8 cellular contexts compared by ENCODE assay signal in the genomic region with DNA sequence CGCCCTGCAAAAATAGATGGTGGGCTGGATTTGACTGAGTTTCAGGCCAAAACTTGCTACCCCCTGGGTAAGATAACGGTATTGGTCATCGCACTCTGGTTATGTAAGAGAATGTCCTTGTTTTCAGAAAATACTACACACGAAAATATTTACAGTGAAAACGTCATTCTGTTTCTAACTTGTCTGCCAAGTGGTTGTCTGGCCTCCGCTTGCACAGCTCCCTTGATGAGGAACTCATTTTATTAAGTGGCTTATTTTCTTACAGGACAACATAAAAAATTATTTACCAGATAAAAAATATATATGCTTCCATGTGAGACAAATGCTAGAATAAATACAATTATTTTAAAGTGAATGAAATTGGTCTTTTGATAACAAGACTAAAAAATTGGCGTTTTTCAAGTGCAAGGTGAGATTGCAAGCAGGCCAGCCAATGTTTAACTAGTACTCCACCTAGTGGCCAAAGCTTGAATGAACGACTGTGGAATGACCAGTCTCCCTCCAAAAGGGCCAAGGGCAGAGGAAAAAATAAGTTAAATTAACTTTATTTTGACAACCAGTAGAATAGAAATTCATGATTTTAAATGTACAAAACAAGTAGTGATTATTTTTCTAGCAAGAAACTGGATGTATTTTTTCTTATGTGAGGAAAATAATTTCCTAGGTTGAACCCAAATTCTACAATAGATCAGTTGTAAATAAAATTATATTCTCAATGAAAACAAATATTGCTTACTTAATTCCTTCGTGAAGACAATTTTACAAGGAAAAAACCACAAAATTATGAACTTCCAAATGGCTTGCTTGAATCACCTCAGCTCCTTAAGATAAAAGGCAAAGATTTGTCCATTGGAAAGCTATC.
A peak's percentile ranks its signal among the peaks of the same experiment; 100 is the strongest.
DNase-seq lines count a peak whose midpoint lies in the region; ATAC-seq, FAIRE-seq and TF ChIP-seq lines count a peak whose summit lies in the region.

No MANE protein-coding gene starts in this region.

- no peak overlapping the region for H2AFZ ChIP-seq in OCI-LY7 (ENCODE audit: low read length)

- no peaks in the 10 kb centered on the region for H4K20me1 ChIP-seq in OCI-LY7 (ENCODE audit: insufficient read depth, low read length)

- DNase-seq in AML-193 (lab: John Stamatoyannopoulos, UW) (peak; percentile 43 to 54), OCI-LY7 (ENCODE audit: low spot score) (peak; percentile 60), adrenal gland (peak; percentile 36 to 74 (median 68)), left ventricle myocardium superior (no peak), small intestine (peak; percentile 70), HK-2 (ENCODE audit: unreplicated experiment) (no peak)

- BruUV-seq in OCI-LY7 (replicated peaks; lab: Mats Ljungman, UMichigan): no TSS peak

- H3K9me3 ChIP-seq in OCI-LY7 (ENCODE audit: low read length) (no peaks in the 10 kb centered on the region), adrenal gland (replicated peaks in 1 of 3) (no peaks in the 10 kb centered on the region), small intestine (ENCODE audit: control insufficient read depth, low read depth) (no peaks in the 10 kb centered on the region)

- no peak overlapping the region for H3K4me2 ChIP-seq in OCI-LY7 (ENCODE audit: low read length)

- FAIRE-seq in small intestine (lab: Jason Lieb, UNC): peak; percentile 82

- no peak for TF ChIP-seq POLR2A in adrenal gland (IDR thresholded peaks at IDR 0.05)

- POLR2A ChIA-PET in OCI-LY7 (lab: Charles Lee): interaction anchor here (0.6 to 1.1 kb wide), 3 partner anchors 12 to 453 kb away, joined by 3 read pairs; no protein-coding TSS in a partner anchor

- TF ChIP-seq CTCF in GM12875 (IDR thresholded peaks at IDR 0.05; ENCODE audit: borderline replicate concordance, insufficient read depth, low read depth, low read length) (peak; percentile 57; the same call in 1 of the 2 replicates), OCI-LY7 (conservative IDR thresholded peaks at IDR 0.05; ENCODE audit: low read length) (peak; percentile 96), adrenal gland (IDR thresholded peaks at IDR 0.05) (peak; percentile 71 to 93 (median 82))

- intact Hi-C loops in OCI-LY7 (cut with micrococcal nuclease; ENCODE audit: unreplicated experiment): loop anchor here (1.0 to 5.0 kb wide), 2 partner anchors 70 to 233 kb away; no protein-coding TSS in a partner anchor
- intact Hi-C loops in adrenal gland (cut with DNase I): loop anchor here in 1 of 2 donors (5.0 to 10.0 kb wide), 3 partner anchors 235 to 553 kb away; no protein-coding TSS in a partner anchor
- intact Hi-C loops in left ventricle myocardium superior (cut with micrococcal nuclease): loop anchor here (1.0 to 5.0 kb wide), 2 partner anchors 233 to 550 kb away; no protein-coding TSS in a partner anchor

- CTCF ChIA-PET in OCI-LY7 (lab: Charles Lee; ENCODE audit: unreplicated experiment): interaction anchor here (2.4 kb wide), 1 partner anchor 233 kb away, joined by 11 read pairs; no protein-coding TSS in a partner anchor

- H3K79me2 ChIP-seq in OCI-LY7 (ENCODE audit: insufficient read depth, low read depth, low read length): no peaks in the 10 kb centered on the region

- 39 to 43% (median 41%) methylated on average over 9 of the region's 9 CpGs for WGBS in adrenal gland, 4 donors
- 43 to 46% (median 44%) methylated on average over 9 of the region's 9 CpGs for WGBS in small intestine, 3 donors

- H3K9me2 ChIP-seq in OCI-LY7 (ENCODE audit: insufficient read depth, low read length): no peaks in the 10 kb centered on the region

- no peaks in the 10 kb centered on the region for H3K36me3 ChIP-seq in OCI-LY7 (ENCODE audit: insufficient read depth, low read length)
- no peaks in the 10 kb centered on the region for H3K36me3 ChIP-seq in adrenal gland (replicated peaks in 1 of 2)
- H3K36me3 ChIP-seq in small intestine (ENCODE audit: control insufficient read depth in 2 of 2, insufficient read depth in 2 of 2, low read length in 2 of 2): no peaks in the 10 kb centered on the region

- ATAC-seq in HG03159 (IDR thresholded peaks at IDR 0.05; ENCODE audit: unreplicated experiment) (peak; percentile 56), left ventricle myocardium superior (peak; percentile 65)

- H3K27me3 ChIP-seq in adrenal gland (no peaks in the 10 kb centered on the region), small intestine (ENCODE audit: control insufficient read depth in 2 of 2, insufficient read depth in 2 of 2, low read length in 2 of 2) (no peaks in the 10 kb centered on the region)

- no peak overlapping the region for H3K27ac ChIP-seq in OCI-LY7 (ENCODE audit: low read depth, low read length, poor library complexity, severe bottlenecking)
- H3K27ac ChIP-seq in adrenal gland: no peak overlapping the region
- no peak overlapping the region for H3K27ac ChIP-seq in small intestine (ENCODE audit: low read depth in 1 of 2, low read length in 1 of 2)

- no peak overlapping the region for H3K4me3 ChIP-seq in GM12875 (ENCODE audit: low read depth, low read length)
- no peak overlapping the region for H3K4me3 ChIP-seq in OCI-LY7 (ENCODE audit: low read depth, low read length, poor library complexity, severe bottlenecking)
- H3K4me3 ChIP-seq in adrenal gland: no peak overlapping the region
- H3K4me3 ChIP-seq in small intestine (ENCODE audit: low read depth in 1 of 2, low read length in 2 of 2): no peak overlapping the region

- no peaks in the 10 kb centered on the region for H3K4me1 ChIP-seq in OCI-LY7 (ENCODE audit: insufficient read depth, low read length, poor library complexity, severe bottlenecking)
- H3K4me1 ChIP-seq in adrenal gland (replicated peaks in 1 of 2): no peaks in the 10 kb centered on the region
- H3K4me1 ChIP-seq in small intestine (ENCODE audit: control insufficient read depth in 2 of 2, insufficient read depth in 1 of 2, low read depth in 1 of 2, low read length in 1 of 2): no peaks in the 10 kb centered on the region

Comparison
In these comparisons a context has a peak if more than half of its experiments do, and no peak if none do; other contexts are left out.
1. DNase-seq: peak in AML-193 (2 of 2), OCI-LY7 (single experiment), adrenal gland (7 of 7) and small intestine (single experiment); none in left ventricle myocardium superior (single experiment) and HK-2 (single experiment).
2. Peak in every context shown above with its lines, with median percentiles within 50 percentile points of each other: CTCF ChIP-seq.